ENCODE assay signal across 24 cellular contexts in genomic region chr10:75083972-75084833, GRCh38. TPM values are rescaled to one million over a fixed set of nuclear protein-coding genes. Genes with fewer than 3 reads are reported as not detected.
DNase-seq lines count a peak whose midpoint lies in the region; ATAC-seq, FAIRE-seq and TF ChIP-seq lines count a peak whose summit lies in the region.
"Had no signal": no experiment of that assay in that cellular context is flagged by ENCODE, and none has a peak within 500 bp of the region (broad histone marks: within the 10 kb centered on the region; RNA-seq: fewer than 3 reads in every experiment).

No MANE protein-coding gene starts in this region.

- no peaks in the 10 kb centered on the region for H3K9me1 ChIP-seq in K562 (ENCODE audit: control insufficient read depth, insufficient read depth, low read length)

- no peaks in the 10 kb centered on the region for H3K79me2 ChIP-seq in K562 (ENCODE audit: control insufficient read depth, insufficient read depth, low read length)

- H3K36me3 ChIP-seq in HEK293 (ENCODE audit: control insufficient read depth in 2 of 2, insufficient read depth in 1 of 2, low read length in 2 of 2), result no peaks in the 10 kb centered on the region
- no peaks in the 10 kb centered on the region for H3K36me3 ChIP-seq in K562 (ENCODE audit: control insufficient read depth, insufficient read depth, low read length)
- no peaks in the 10 kb centered on the region for H3K36me3 ChIP-seq in Peyer's patch
- H3K36me3 ChIP-seq: brain microvascular endothelial cell, gastroesophageal sphincter, tibial artery had no signal

- no peak for TF ChIP-seq EP300 in K562 (IDR thresholded peaks at IDR 0.05; ENCODE audit: low read length)

- in situ Hi-C loops in K562 (cut with MboI), result loop anchor here (10.0 kb wide), 1 partner anchor 1239 kb away; no protein-coding TSS in a partner anchor

- peak overlapping the region; percentile 14; the same call in 1 of the 2 replicates for H3K4me2 ChIP-seq in K562 (ENCODE audit: insufficient read depth, low read length)

- TF ChIP-seq CTCF in HEK293 (tag by site-specific recombination; IDR thresholded peaks at IDR 0.05), result no peak
- no peak for TF ChIP-seq CTCF in K562 (IDR thresholded peaks at IDR 0.05 in 2 of 3, conservative IDR thresholded peaks at IDR 0.05 in 1 of 3; ENCODE audit: insufficient read depth in 2 of 3, low read depth in 1 of 3, low read length in 3 of 3)
- no peak for TF ChIP-seq CTCF in foreskin fibroblast (IDR thresholded peaks at IDR 0.05; ENCODE audit: low read depth, low read length)
- no peak for TF ChIP-seq CTCF in Peyer's patch (IDR thresholded peaks at IDR 0.05)

- H3K4me3 ChIP-seq in HEK293 (ENCODE audit: low read depth, low read length), result no peak overlapping the region
- H3K4me3 ChIP-seq in K562, result no peak overlapping the region
- no peak overlapping the region for H3K4me3 ChIP-seq in foreskin fibroblast (ENCODE audit: low read depth in 1 of 2, low read length in 2 of 2)
- no peak overlapping the region for H3K4me3 ChIP-seq in skeletal muscle cell (ENCODE audit: low read depth, low read length)
- H3K4me3 ChIP-seq in Peyer's patch, result no peak overlapping the region
- H3K4me3 ChIP-seq: gastroesophageal sphincter, skin epidermis, tibial artery had no signal

- TF ChIP-seq RAD21 in K562 (CRISPR knock-in tag; conservative IDR thresholded peaks at IDR 0.05 in 1 of 2, IDR thresholded peaks at IDR 0.05 in 1 of 2), result no peak

- ATAC-seq in K562 (no peak), GM21825 (IDR thresholded peaks at IDR 0.05; ENCODE audit: unreplicated experiment) (no peak)
- ATAC-seq: activated CD8-positive, alpha-beta memory T cell treated with anti-CD3 and anti-CD28 coated beads, Interleukin-2, amount 10 ng/mL, durations not matched to agents 7 days and 5 days; gastroesophageal sphincter; HCT116; left cardiac atrium; naive thymus-derived CD8-positive, alpha-beta T cell had no signal

- H3K27ac ChIP-seq in HEK293 (ENCODE audit: extremely low read depth, low read depth, low read length) (no peak overlapping the region), K562 (ENCODE audit: extremely low read depth, low read depth, low read length) (no peak overlapping the region), Peyer's patch (no peak overlapping the region)
- H3K27ac ChIP-seq: brain microvascular endothelial cell, gastroesophageal sphincter, skin epidermis, tibial artery had no signal

- CTCF ChIA-PET in HEK293 (lab: Yijun Ruan, JAX) (no interaction called here), K562 (lab: Yijun Ruan, JAX; ENCODE audit: low intra/inter-chr PET ratio) (no interaction called here)

- no TSS peak for BruUV-seq in K562 (replicated peaks; lab: Mats Ljungman, UMichigan)

- FAIRE-seq in K562 (lab: Jason Lieb, UNC), result no peak
- FAIRE-seq: TTC549 had no signal

- 49% methylated on average over 10 of the region's 10 CpGs for WGBS in K562 (ENCODE audit: insufficient coverage, low coverage, missing lambda C conversion rate)

- POLR2A ChIA-PET in HEK293 (lab: Yijun Ruan, JAX), result no interaction called here
- POLR2A ChIA-PET in K562 (lab: Yijun Ruan, JAX), result interaction anchor here (0.7 to 1.2 kb wide), 2 partner anchors 14 to 25 kb away, joined by 3 to 7 read pairs; a partner anchor contains a TSS

- TF ChIP-seq POLR2A in K562 (conservative IDR thresholded peaks at IDR 0.05), result no peak
- no peak for TF ChIP-seq POLR2A in Peyer's patch (IDR thresholded peaks at IDR 0.05)

- DNase-seq in K562 (ENCODE audit: extremely low read depth in 1 of 4, low spot score in 3 of 4), result no peak
- DNase-seq in foreskin fibroblast, result peak; percentile 38 to 71
- DNase-seq in skeletal muscle cell (ENCODE audit: low read depth), result peak; percentile 18
- no peak for DNase-seq in iPS-NIHi11 (ENCODE audit: low spot score)
- DNase-seq in Peyer's patch, result no peak
- DNase-seq: activated CD4-positive, alpha-beta T cell treated with anti-CD3 and anti-CD28 coated beads, Interleukin-2, amount 10 ng/mL, durations not matched to agents 24 days and 14 days; activated CD8-positive, alpha-beta memory T cell treated with anti-CD3 and anti-CD28 coated beads, Interleukin-2, amount 10 ng/mL, durations not matched to agents 7 days and 5 days; brain microvascular endothelial cell; Calu3; cortex of kidney; EL; left cardiac atrium; naive thymus-derived CD8-positive, alpha-beta T cell; NCI-H1417 treated with DMSO at 0.1 percent for 48 hours; NCI-H69; stimulated activated CD4-positive, alpha-beta T cell treated with anti-CD3 and anti-CD28 coated beads, Interleukin-2, amount 100 ng/mL, for 24 hours; stimulated activated naive CD4-positive, alpha-beta T cell; tibial artery had no signal

- H3K4me1 ChIP-seq in HEK293 (ENCODE audit: control insufficient read depth, insufficient read depth, low read length), result no peaks in the 10 kb centered on the region
- H3K4me1 ChIP-seq in K562 (replicated peaks in 1 of 2; ENCODE audit: control insufficient read depth in 2 of 2, insufficient read depth in 2 of 2, low read length in 2 of 2), result peaks cover 13 to 14% of the 10 kb centered on the region in 2 experiments; a peak in 4 of 5 replicates
- H3K4me1 ChIP-seq in Peyer's patch, result no peaks in the 10 kb centered on the region
- H3K4me1 ChIP-seq: gastroesophageal sphincter, tibial artery had no signal

- intact Hi-C loops in K562 (cut with micrococcal nuclease), result no loop called here

- no peaks in the 10 kb centered on the region for H4K20me1 ChIP-seq in K562 (replicated peaks; ENCODE audit: control insufficient read depth, insufficient read depth, low read length)

- no peak overlapping the region for H3K9ac ChIP-seq in K562 (ENCODE audit: insufficient read depth in 1 of 2, low read depth in 2 of 2, low read length in 2 of 2)

- peak overlapping the region; percentile 63 for H2AFZ ChIP-seq in K562 (ENCODE audit: low read depth, low read length)

- no peaks in the 10 kb centered on the region for H3K9me3 ChIP-seq in HEK293 (ENCODE audit: control insufficient read depth, insufficient read depth, low read depth, low read length)
- H3K9me3 ChIP-seq in K562 (replicated peaks; ENCODE audit: control insufficient read depth, insufficient read depth, low read depth, low read length), result no peaks in the 10 kb centered on the region
- H3K9me3 ChIP-seq in Peyer's patch, result no peaks in the 10 kb centered on the region

- no peaks in the 10 kb centered on the region; a peak in 1 of 5 replicates for H3K27me3 ChIP-seq in K562 (ENCODE audit: control insufficient read depth in 2 of 2, insufficient read depth in 2 of 2, low read length in 2 of 2)
- H3K27me3 ChIP-seq in Peyer's patch, result no peaks in the 10 kb centered on the region
- H3K27me3 ChIP-seq: brain microvascular endothelial cell, gastroesophageal sphincter, tibial artery had no signal

TF ChIP-seq in HEK293, 187 proteins besides CTCF, POLR2A, EP300 and RAD21 (continues in another document):
- TF ChIP-seq ZBTB8A (tag by site-specific recombination; IDR thresholded peaks at IDR 0.05) (no peak), ELK4 (IDR thresholded peaks at IDR 0.05; ENCODE audit: borderline replicate concordance, low read depth, low read length) (no peak)

TF ChIP-seq in K562, 482 proteins besides CTCF, POLR2A, EP300 and RAD21:
- TF ChIP-seq KDM5B (IDR thresholded peaks at IDR 0.05; ENCODE audit: insufficient replicate concordance, low read depth, low read length), result no peak
- no peak for TF ChIP-seq PBX2 (CRISPR knock-in tag; IDR thresholded peaks at IDR 0.05; ENCODE audit: low read depth)
- 0 out of 2 replicates have a peak, but pooled peaks have one; percentile 10 for TF ChIP-seq PBX2 (tag; conservative IDR thresholded peaks at IDR 0.05; ENCODE audit: low read depth)
TF ChIP-seq in K562: peak in this region for 1.

RNA-seq across cellular contexts. Expression of gene SAMD8, which starts 27.3 kb away (rescaled TPM):
- total RNA-seq in K562 (2011; cell fraction: chromatin; rRNA removed; ENCODE audit: low replicate concordance), result 32.4 and 44.3 TPM in 2 replicates
- total RNA-seq in K562 (2011; cell fraction: nucleolus; rRNA removed), result 9.3 and 10.0 TPM in 2 replicates
- total RNA-seq in K562 (2011; cell fraction: nucleoplasm; rRNA removed), result 15.6 and 26.2 TPM in 2 replicates
- total RNA-seq in K562 (2014; rRNA removed) (4.6 and 6.2 TPM in 2 replicates), K562 (2014; rRNA removed; fragmentation: Illumina TruSeq; extraction: Trizol) (8.8 and 10.5 TPM in 2 replicates), K562 (2015; rRNA removed; fragmentation: Illumina TruSeq; extraction: Trizol) (7.9 and 8.2 TPM in 2 replicates), K562 (2021) (7.2 and 7.6 TPM in 2 replicates), Peyer's patch (10 to 100 TPM; 18.5 to 23.5 (median 20.4) TPM)
- polyA plus RNA-seq in K562 (2011; rRNA removed) (16.1 and 16.7 TPM in 2 replicates), K562 (2014; fragmentation: Illumina TruSeq; extraction: Trizol) (5.4 and 6.2 TPM in 2 replicates), K562 (2014; fragmentation: Nextera tagmentation; extraction: Ambion mirVana) (1 to 10 TPM; 2.7 to 2.8 TPM), K562 (2014; rRNA removed) (5.5 and 5.7 TPM in 2 replicates)
- polyA plus RNA-seq in K562 (2011; cell fraction: cytosol; rRNA removed), result 7.1 and 15.1 TPM in 2 replicates
- 5.7 and 7.9 TPM in 2 replicates for polyA plus RNA-seq in K562 (2011; cell fraction: nucleus; rRNA removed)
- 3.2 and 5.0 TPM in 2 replicates for polyA plus RNA-seq in K562 (2012)
- 28.0 and 29.4 TPM in 2 replicates for polyA minus RNA-seq in K562 (2011; rRNA and poly(A)+ RNA removed)
- polyA minus RNA-seq in K562 (2011; cell fraction: cytosol; rRNA and poly(A)+ RNA removed), result 6.9 and 9.4 TPM in 2 replicates
- polyA minus RNA-seq in K562 (2011; cell fraction: nucleus; rRNA and poly(A)+ RNA removed), result 3.5 and 9.0 TPM in 2 replicates

Comparison
In these comparisons a context has a peak if more than half of its experiments do, and no peak if none do; other contexts are left out.
1. DNase-seq: peak in foreskin fibroblast (2 of 2) and skeletal muscle cell (single experiment); none in K562 (0 of 4), iPS-NIHi11 (single experiment) and Peyer's patch (0 of 3).